ENCODE assay signal across 9 cellular contexts in genomic region chr3:45499529-45499928, GRCh38.
DNase-seq lines count a peak whose midpoint lies in the region; ATAC-seq and TF ChIP-seq lines count a peak whose summit lies in the region.
"Had no signal": no experiment of that assay in that cellular context is flagged by ENCODE, and none has a peak within 500 bp of the region (broad histone marks: within the 10 kb centered on the region; RNA-seq: fewer than 3 reads in every experiment).

No MANE protein-coding gene starts in this region.

- H3K36me3 ChIP-seq in heart right ventricle (peaks cover 0 to 63% (median 19%) of the 10 kb centered on the region in 9 donors), vagina (peaks cover 0 to 13% of the 10 kb centered on the region in 2 donors), MG63 (peaks cover 6% of the 10 kb centered on the region; the same call in 1 of the 2 replicates)

- peak in 8 of 9 donors; percentile 18 to 62 (median 54) for TF ChIP-seq CTCF in heart right ventricle (IDR thresholded peaks at IDR 0.05)
- TF ChIP-seq CTCF in vagina (IDR thresholded peaks at IDR 0.05), result peak; percentile 32 to 65 (median 38)

- H3K27ac ChIP-seq in heart right ventricle (no peak overlapping the region), vagina (no peak overlapping the region)

- in situ Hi-C loops in SK-MEL-5 (cut with HindIII; ENCODE audit: low pct_unique_long_range_greater_than_20kb, low sequenced_read_pairs), result no loop called here

- DNase-seq in heart right ventricle (no peak), Right ventricle myocardium inferior (ENCODE audit: missing footprints) (no peak), SK-MEL-5 (ENCODE audit: low read depth, low spot score) (peak; percentile 64), glomerular endothelial cell (ENCODE audit: extremely low read depth, low read depth, low spot score) (peak; percentile 39), vagina (ENCODE audit: extremely low spot score in 2 of 2) (no peak), MG63 (no peak)
- DNase-seq in stimulated activated CD4-positive, alpha-beta T cell treated with anti-CD3 and anti-CD28 coated beads, Interleukin-4, amount 100 ng/mL, for 24 hours, result no peak
- DNase-seq in activated naive CD4-positive, alpha-beta T cell treated with anti-CD3 and anti-CD28 coated beads, Interleukin-2, amount 50 U/mL, for 16 hours, result no peak

- WGBS in heart right ventricle, 2 donors, result 80 to 88% methylated on average over 3 of the region's 3 CpGs

- H3K27me3 ChIP-seq in heart right ventricle (no peaks in the 10 kb centered on the region), vagina (no peaks in the 10 kb centered on the region), MG63 (no peaks in the 10 kb centered on the region)

- no peak for ATAC-seq in heart right ventricle
- no peak for ATAC-seq in Right ventricle myocardium inferior
- ATAC-seq: naive thymus-derived CD8-positive, alpha-beta T cell had no signal

- intact Hi-C loops in heart right ventricle (cut with DNase I) (loop anchor here in 8 of 10 donors (2.0 to 10.0 kb wide), 9 partner anchors 272 to 465 kb away; partner anchors contain the start of gene TMEM158 (in 4 of the 8)), Right ventricle myocardium inferior (cut with DNase I) (loop anchor here (5.0 kb wide), 2 partner anchors 272 to 462 kb away; partner anchors contain the start of gene TMEM158), vagina (cut with DNase I) (no loop called here)

- no peak overlapping the region for H3K4me3 ChIP-seq in heart right ventricle
- H3K4me3 ChIP-seq in vagina, result no peak overlapping the region
- H3K4me3 ChIP-seq in MG63, result no peak overlapping the region

- H3K9me3 ChIP-seq in heart right ventricle (no peaks in the 10 kb centered on the region), vagina (no peaks in the 10 kb centered on the region), MG63 (no peaks in the 10 kb centered on the region)

- no peak for TF ChIP-seq POLR2A in vagina (IDR thresholded peaks at IDR 0.05)

- peaks cover 0 to 10% (median 0%) of the 10 kb centered on the region in 9 donors for H3K4me1 ChIP-seq in heart right ventricle
- no peaks in the 10 kb centered on the region for H3K4me1 ChIP-seq in vagina

Comparison
In these comparisons a context has a peak if more than half of its experiments do, and no peak if none do; other contexts are left out.
1. DNase-seq: peak in SK-MEL-5 (single experiment) and glomerular endothelial cell (single experiment); none in heart right ventricle (0 of 2), Right ventricle myocardium inferior (single experiment), vagina (0 of 2), stimulated activated CD4-positive, alpha-beta T cell treated with anti-CD3 and anti-CD28 coated beads, Interleukin-4, amount 100 ng/mL, for 24 hours (single experiment), MG63 (single experiment) and activated naive CD4-positive, alpha-beta T cell treated with anti-CD3 and anti-CD28 coated beads, Interleukin-2, amount 50 U/mL, for 16 hours (single experiment).